22 cellular contexts compared by ENCODE assay signal in the genomic region with DNA sequence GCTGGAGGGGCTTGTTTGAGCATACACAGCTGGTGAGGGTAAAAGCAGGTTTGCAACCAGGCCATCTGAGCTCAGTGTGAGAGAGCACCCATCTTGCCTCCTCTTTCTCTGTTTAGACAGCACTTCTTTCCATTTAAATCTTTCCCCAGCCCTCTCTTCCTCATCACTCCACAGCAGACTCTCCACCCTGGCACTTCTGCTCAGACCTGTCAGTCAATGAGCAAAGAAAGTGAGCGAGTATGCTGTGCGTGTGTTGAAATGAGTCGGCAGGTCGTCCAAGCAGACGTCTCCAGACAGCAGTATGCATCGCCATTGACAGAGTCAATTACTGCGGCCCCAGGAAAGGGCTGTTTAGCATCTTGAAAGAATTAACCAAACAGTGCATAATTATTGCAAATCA. TPM values are rescaled to one million over a fixed set of nuclear protein-coding genes. Genes with fewer than 3 reads are reported as not detected.
A peak's percentile ranks its signal among the peaks of the same experiment; 100 is the strongest.
DNase-seq lines count a peak whose midpoint lies in the region; ATAC-seq and TF ChIP-seq lines count a peak whose summit lies in the region.
"Had no signal": no experiment of that assay in that cellular context is flagged by ENCODE, and none has a peak within 500 bp of the region (broad histone marks: within the 10 kb centered on the region; RNA-seq: fewer than 3 reads in every experiment).

No MANE protein-coding gene starts in this region.

- no peaks in the 10 kb centered on the region for H3K4me1 ChIP-seq in RWPE2 (ENCODE audit: insufficient read depth, poor library complexity, severe bottlenecking)
- peaks cover 25% of the 10 kb centered on the region for H3K4me1 ChIP-seq in stomach smooth muscle (ENCODE audit: control insufficient read depth, insufficient read depth, low read length)
- no peaks in the 10 kb centered on the region for H3K4me1 ChIP-seq in mammary epithelial cell (ENCODE audit: insufficient read depth, low read length)
- H3K4me1 ChIP-seq in SK-N-SH (ENCODE audit: control insufficient read depth in 1 of 2, insufficient read depth in 2 of 2, low read depth in 1 of 2, low read length in 1 of 2), result peaks cover 0 to 20% of the 10 kb centered on the region in 2 experiments; a peak in 1 of 4 replicates
- H3K4me1 ChIP-seq: A549 had no signal

- H3K79me2 ChIP-seq in mammary epithelial cell (ENCODE audit: insufficient read depth, low read length) (no peaks in the 10 kb centered on the region), SK-N-SH (ENCODE audit: insufficient read depth) (no peaks in the 10 kb centered on the region)

- H3K4me1 Mint-ChIP-seq in activated CD4-positive, alpha-beta T cell treated with anti-CD3 and anti-CD28 coated beads, Interleukin-2, amount 10 ng/mL, durations not matched to agents 7 days and 5 days, result no peaks in the 10 kb centered on the region
- no peaks in the 10 kb centered on the region for H3K4me1 Mint-ChIP-seq in activated CD4-positive, alpha-beta T cell treated with anti-CD3 and anti-CD28 coated beads for 36 hours
- H3K4me1 Mint-ChIP-seq: CD4-positive, alpha-beta memory T cell; T-cell had no signal

- H3K27ac Mint-ChIP-seq in activated CD4-positive, alpha-beta T cell treated with anti-CD3 and anti-CD28 coated beads, Interleukin-2, amount 10 ng/mL, durations not matched to agents 7 days and 5 days, result peak overlapping the region; percentile 32
- no peak overlapping the region for H3K27ac Mint-ChIP-seq in activated CD4-positive, alpha-beta T cell treated with anti-CD3 and anti-CD28 coated beads for 36 hours
- H3K27ac Mint-ChIP-seq: CD4-positive, alpha-beta memory T cell; T-cell had no signal

- H3K4me2 ChIP-seq in mammary epithelial cell (ENCODE audit: insufficient read depth, low read depth, low read length) (no peak overlapping the region), SK-N-SH (no peak overlapping the region)
- H3K4me2 ChIP-seq: A549, BLaER1, KMS-11 had no signal

- dilution Hi-C loops in mammary epithelial cell (cut with HindIII; ENCODE audit: low sequenced_read_pairs), result no loop called here

- no peaks in the 10 kb centered on the region for H3K9me3 ChIP-seq in RWPE2 (ENCODE audit: severe bottlenecking)
- peaks cover 0 to 3% of the 10 kb centered on the region in 2 donors for H3K9me3 ChIP-seq in stomach smooth muscle (ENCODE audit: control insufficient read depth in 2 of 2, low read length in 2 of 2)
- no peaks in the 10 kb centered on the region for H3K9me3 ChIP-seq in mammary epithelial cell (replicated peaks; ENCODE audit: insufficient read depth, low read length)
- no peaks in the 10 kb centered on the region for H3K9me3 ChIP-seq in SK-N-SH
- H3K9me3 ChIP-seq: A549 had no signal

- no TSS peak for BruUV-seq in mammary epithelial cell (replicated peaks; lab: Mats Ljungman, UMichigan)

- H3K27me3 Mint-ChIP-seq in activated CD4-positive, alpha-beta T cell treated with anti-CD3 and anti-CD28 coated beads, Interleukin-2, amount 10 ng/mL, durations not matched to agents 7 days and 5 days, result peaks cover 16% of the 10 kb centered on the region
- H3K27me3 Mint-ChIP-seq in activated CD4-positive, alpha-beta T cell treated with anti-CD3 and anti-CD28 coated beads for 36 hours, result peaks cover 39% of the 10 kb centered on the region

- no peak overlapping the region for H3K4me3 ChIP-seq in RWPE2 (ENCODE audit: severe bottlenecking)
- no peak overlapping the region for H3K4me3 ChIP-seq in epithelial cell of esophagus (ENCODE audit: low read length)
- H3K4me3 ChIP-seq in stomach smooth muscle (ENCODE audit: low read length in 2 of 2), result peak overlapping the region in 1 of 2 donors; percentile 15
- H3K4me3 ChIP-seq in mammary epithelial cell (replicated peaks in 1 of 3; ENCODE audit: insufficient read depth in 1 of 3, low read depth in 2 of 3, low read length in 3 of 3), result no peak overlapping the region
- no peak overlapping the region for H3K4me3 ChIP-seq in SK-N-SH (ENCODE audit: low read depth in 2 of 2, low read length in 1 of 2)
- H3K4me3 ChIP-seq: A549, BLaER1 had no signal

- no peaks in the 10 kb centered on the region for H3F3A ChIP-seq in SK-N-SH (replicated peaks; ENCODE audit: insufficient read depth)

- in situ Hi-C loops in mammary epithelial cell (cut with MboI; ENCODE audit: low sequenced_read_pairs in 2 of 2), result no loop called here

- POLR2A ChIA-PET in activated CD4-positive, alpha-beta T cell treated with anti-CD3 and anti-CD28 coated beads, Interleukin-2, amount 10 ng/mL, durations not matched to agents 7 days and 5 days (lab: Charles Lee), result no interaction called here
- POLR2A ChIA-PET in activated CD4-positive, alpha-beta T cell treated with anti-CD3 and anti-CD28 coated beads for 36 hours (lab: Charles Lee), result no interaction called here
- POLR2A ChIA-PET in SK-N-SH (lab: Yijun Ruan, JAX), result no interaction called here

- H3K36me3 ChIP-seq in RWPE2 (ENCODE audit: low read depth), result no peaks in the 10 kb centered on the region
- no peaks in the 10 kb centered on the region for H3K36me3 ChIP-seq in stomach smooth muscle (ENCODE audit: control insufficient read depth in 2 of 2, insufficient read depth in 2 of 2, low read length in 2 of 2)
- no peaks in the 10 kb centered on the region for H3K36me3 ChIP-seq in mammary epithelial cell (ENCODE audit: insufficient read depth, low read length)
- no peaks in the 10 kb centered on the region for H3K36me3 ChIP-seq in SK-N-SH (replicated peaks in 1 of 2; ENCODE audit: control insufficient read depth in 1 of 2, insufficient read depth in 2 of 2, low read length in 1 of 2)
- H3K36me3 ChIP-seq: BLaER1 had no signal

- intact Hi-C loops in activated CD4-positive, alpha-beta T cell treated with anti-CD3 and anti-CD28 coated beads for 36 hours (cut with DNase I, micrococcal nuclease), result no loop called here
- intact Hi-C loops in mammary epithelial cell (cut with micrococcal nuclease), result no loop called here

- H3K27ac ChIP-seq in RWPE2 (ENCODE audit: poor library complexity, severe bottlenecking) (no peak overlapping the region), stomach smooth muscle (ENCODE audit: low read length) (peak overlapping the region; percentile 58), mammary epithelial cell (ENCODE audit: insufficient read depth, low read depth, low read length) (no peak overlapping the region), SK-N-SH (ENCODE audit: low read depth in 2 of 2, low read length in 1 of 2) (no peak overlapping the region)
- H3K27ac ChIP-seq: A549, BLaER1, KMS-11 had no signal

- H3K9me2 ChIP-seq in SK-N-SH, result no peaks in the 10 kb centered on the region

- TF ChIP-seq EP300 in SK-N-SH (IDR thresholded peaks at IDR 0.05; ENCODE audit: borderline replicate concordance in 1 of 2, low read depth in 1 of 2, low read length in 1 of 2), result no peak

- DNase-seq in activated CD4-positive, alpha-beta T cell treated with anti-CD3 and anti-CD28 coated beads, Interleukin-2, amount 10 ng/mL, durations not matched to agents 7 days and 5 days, result no peak
- no peak for DNase-seq in activated CD4-positive, alpha-beta T cell treated with anti-CD3 and anti-CD28 coated beads for 36 hours
- DNase-seq in RWPE2 (ENCODE audit: low spot score) (peak; percentile 57), epithelial cell of esophagus (ENCODE audit: low read depth) (peak; percentile 41), SHP77 (lab: John Stamatoyannopoulos, UW) (no peak), mammary epithelial cell (no peak), SK-N-SH (no peak)
- DNase-seq: Calu3; CD4-positive, alpha-beta memory T cell; GF-D8; HCEC 1CT; NCI-H1048; NCI-H146; NCI-H526 treated with DMSO at 0.1 percent for 48 hours; OCI-M1; SHP77 treated with DMSO at 0.1 percent for 48 hours; T-cell had no signal

- no peaks in the 10 kb centered on the region for H4K20me1 ChIP-seq in mammary epithelial cell (ENCODE audit: insufficient read depth, low read length)
- no peaks in the 10 kb centered on the region for H4K20me1 ChIP-seq in SK-N-SH (ENCODE audit: insufficient read depth)
- H4K20me1 ChIP-seq: BLaER1 had no signal

- no peaks in the 10 kb centered on the region for H3K36me3 Mint-ChIP-seq in activated CD4-positive, alpha-beta T cell treated with anti-CD3 and anti-CD28 coated beads, Interleukin-2, amount 10 ng/mL, durations not matched to agents 7 days and 5 days (ENCODE audit: low read depth)
- no peaks in the 10 kb centered on the region for H3K36me3 Mint-ChIP-seq in activated CD4-positive, alpha-beta T cell treated with anti-CD3 and anti-CD28 coated beads for 36 hours (ENCODE audit: low read depth)
- H3K36me3 Mint-ChIP-seq: CD4-positive, alpha-beta memory T cell; T-cell had no signal

- no peak for TF ChIP-seq RAD21 in SK-N-SH (IDR thresholded peaks at IDR 0.05; ENCODE audit: low read length)

- H3K27me3 ChIP-seq in RWPE2 (ENCODE audit: insufficient read depth, poor library complexity, severe bottlenecking), result peaks cover 3% of the 10 kb centered on the region
- H3K27me3 ChIP-seq in stomach smooth muscle (ENCODE audit: control insufficient read depth in 1 of 2, insufficient read depth in 2 of 2, low read length in 2 of 2), result no peaks in the 10 kb centered on the region
- H3K27me3 ChIP-seq in mammary epithelial cell (ENCODE audit: insufficient read depth, low read length), result no peaks in the 10 kb centered on the region
- peaks cover 12% of the 10 kb centered on the region; the same call in 1 of the 2 replicates for H3K27me3 ChIP-seq in SK-N-SH (ENCODE audit: insufficient read depth)
- H3K27me3 ChIP-seq: BLaER1 had no signal

- no peak for ATAC-seq in activated CD4-positive, alpha-beta T cell treated with anti-CD3 and anti-CD28 coated beads for 36 hours
- ATAC-seq in RWPE2 (ENCODE audit: low read depth), result peak; percentile 47; the same call in 2 of the 3 replicates
- ATAC-seq: A549, SK-N-SH treated with all-trans-retinoic acid at 6 μM for 48 hours, T-cell had no signal

- 35% methylated on average over 6 of the region's 7 CpGs for WGBS in mammary epithelial cell (ENCODE audit: low coverage, missing lambda C conversion rate)
- WGBS in SK-N-SH (ENCODE audit: low lambda C conversion rate), result 62% methylated on average over 7 of the region's 7 CpGs

- H3K9me3 Mint-ChIP-seq in activated CD4-positive, alpha-beta T cell treated with anti-CD3 and anti-CD28 coated beads, Interleukin-2, amount 10 ng/mL, durations not matched to agents 7 days and 5 days, result no peaks in the 10 kb centered on the region
- H3K9me3 Mint-ChIP-seq in activated CD4-positive, alpha-beta T cell treated with anti-CD3 and anti-CD28 coated beads for 36 hours (ENCODE audit: low read depth), result no peaks in the 10 kb centered on the region

- TF ChIP-seq CTCF in RWPE2 (IDR thresholded peaks at IDR 0.05; ENCODE audit: poor library complexity, severe bottlenecking), result no peak
- TF ChIP-seq CTCF in epithelial cell of esophagus (IDR thresholded peaks at IDR 0.05; ENCODE audit: insufficient read depth, low read depth, low read length, missing control alignments), result no peak
- no peak for TF ChIP-seq CTCF in mammary epithelial cell (conservative IDR thresholded peaks at IDR 0.05 in 1 of 2, IDR thresholded peaks at IDR 0.05 in 1 of 2; ENCODE audit: extremely low read depth in 1 of 2, insufficient read depth in 1 of 2, low read depth in 1 of 2, low read length in 2 of 2)
- TF ChIP-seq CTCF in SK-N-SH (IDR thresholded peaks at IDR 0.05), result no peak

- H3K4me3 Mint-ChIP-seq in activated CD4-positive, alpha-beta T cell treated with anti-CD3 and anti-CD28 coated beads, Interleukin-2, amount 10 ng/mL, durations not matched to agents 7 days and 5 days, result no peak overlapping the region
- H3K4me3 Mint-ChIP-seq in activated CD4-positive, alpha-beta T cell treated with anti-CD3 and anti-CD28 coated beads for 36 hours, result no peak overlapping the region
- H3K4me3 Mint-ChIP-seq: T-cell had no signal

- no peak overlapping the region for H3K9ac ChIP-seq in stomach smooth muscle (ENCODE audit: low read length in 2 of 2)
- H3K9ac ChIP-seq in mammary epithelial cell (ENCODE audit: insufficient read depth, low read length), result no peak overlapping the region
- H3K9ac ChIP-seq in SK-N-SH, result no peak overlapping the region
- H3K9ac ChIP-seq: BLaER1, KMS-11 had no signal

- H2AFZ ChIP-seq in mammary epithelial cell (ENCODE audit: low read depth, low read length) (no peak overlapping the region), SK-N-SH (ENCODE audit: low read depth) (no peak overlapping the region)

- CTCF ChIA-PET in activated CD4-positive, alpha-beta T cell treated with anti-CD3 and anti-CD28 coated beads, Interleukin-2, amount 10 ng/mL, durations not matched to agents 7 days and 5 days (lab: Charles Lee), result interaction anchor here (1.3 kb wide), 1 partner anchor 22 kb away, joined by 3 read pairs; no protein-coding TSS in a partner anchor
- CTCF ChIA-PET in activated CD4-positive, alpha-beta T cell treated with anti-CD3 and anti-CD28 coated beads for 36 hours (lab: Charles Lee), result interaction anchor here (0.7 kb wide), 1 partner anchor 18 kb away, joined by 3 read pairs; no protein-coding TSS in a partner anchor
- CTCF ChIA-PET in mammary epithelial cell (lab: Charles Lee; ENCODE audit: low non-redundant PET) (no interaction called here), SK-N-SH (lab: Yijun Ruan, JAX) (interaction anchor here (1.0 to 1.2 kb wide), 2 partner anchors 23 to 85 kb away, joined by 3 to 5 read pairs; no protein-coding TSS in a partner anchor)

RNA-seq across cellular contexts. Expression of a gene that starts 54.7 kb away (rescaled TPM):
- not detected for total RNA-seq in activated CD4-positive, alpha-beta T cell treated with anti-CD3 and anti-CD28 coated beads, Interleukin-2, amount 10 ng/mL, durations not matched to agents 7 days and 5 days
- total RNA-seq in activated CD4-positive, alpha-beta T cell treated with anti-CD3 and anti-CD28 coated beads for 36 hours, result 1 to 10 TPM; 2.5 to 2.8 TPM
- total RNA-seq in mammary epithelial cell, result 10 to 100 TPM; 43.9 to 53.0 TPM
- 19.2 TPM for polyA plus RNA-seq in mammary epithelial cell
- 19.2 TPM for polyA minus RNA-seq in mammary epithelial cell
- polyA plus RNA-seq in SK-N-SH (2012; rRNA removed), result 11.2 and 13.8 TPM in 2 replicates
- polyA plus RNA-seq in SK-N-SH (2012; cell fraction: cytosol; rRNA removed), result 5.9 and 9.2 TPM in 2 replicates
- 17.5 and 21.8 TPM in 2 replicates for polyA plus RNA-seq in SK-N-SH (2012; cell fraction: nucleus; rRNA removed)
- total RNA-seq: CD4-positive, alpha-beta memory T cell had no signal
- polyA plus RNA-seq: CD4-positive, alpha-beta memory T cell had no signal

Comparison
In these comparisons a context has a peak if more than half of its experiments do, and no peak if none do; other contexts are left out.
1. DNase-seq: peak in RWPE2 (single experiment) and epithelial cell of esophagus (single experiment); none in activated CD4-positive, alpha-beta T cell treated with anti-CD3 and anti-CD28 coated beads, Interleukin-2, amount 10 ng/mL, durations not matched to agents 7 days and 5 days (single experiment), activated CD4-positive, alpha-beta T cell treated with anti-CD3 and anti-CD28 coated beads for 36 hours (single experiment), SHP77 (0 of 2), mammary epithelial cell (single experiment) and SK-N-SH (single experiment).
2. RNA of a gene that starts 54.7 kb away (total RNA-seq): 43.9 to 53.0 TPM in mammary epithelial cell; 2.5 to 2.8 TPM in activated CD4-positive, alpha-beta T cell treated with anti-CD3 and anti-CD28 coated beads for 36 hours and not detected in activated CD4-positive, alpha-beta T cell treated with anti-CD3 and anti-CD28 coated beads, Interleukin-2, amount 10 ng/mL, durations not matched to agents 7 days and 5 days; every median in the first group is over 10 times any median in the second.